Comparison of ENCODE assay signal across 7 cellular contexts in the genomic region with DNA sequence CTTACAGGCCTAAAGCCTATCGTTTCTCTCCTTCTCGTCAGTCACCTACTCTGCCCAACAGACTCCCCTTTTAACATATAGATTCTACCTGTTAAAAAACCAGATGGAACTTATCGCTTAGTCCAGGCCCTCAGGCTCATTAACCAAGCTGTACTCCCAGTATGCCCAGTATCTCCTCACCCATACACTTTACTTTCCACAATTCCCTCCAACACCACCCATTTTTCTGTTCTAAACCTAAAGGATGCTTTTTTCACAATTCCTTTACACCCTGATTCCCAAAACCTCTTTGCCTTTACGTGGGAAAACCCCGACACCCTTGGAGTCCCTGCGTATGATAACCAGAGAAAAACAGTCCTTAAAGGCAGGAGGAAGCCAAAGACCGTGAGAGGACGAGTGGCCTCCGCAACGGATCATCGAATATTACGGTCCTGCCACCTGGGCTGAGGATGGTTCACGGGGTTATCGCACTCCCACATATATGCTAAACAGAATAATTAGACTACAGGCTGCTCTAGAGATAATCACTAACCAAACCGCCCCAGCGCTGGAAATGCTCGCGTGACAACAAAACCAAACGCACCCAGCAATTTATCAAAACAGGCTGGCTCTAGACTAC. TPM values are rescaled to one million over a fixed set of nuclear protein-coding genes. Genes with fewer than 3 reads are reported as not detected.
"Had no signal": no experiment of that assay in that cellular context is flagged by ENCODE, and none has a peak within 500 bp of the region (broad histone marks: within the 10 kb centered on the region; RNA-seq: fewer than 3 reads in every experiment).

No MANE protein-coding gene starts in this region.

RNA-seq across cellular contexts. Expression of a gene that starts 33.5 kb away (rescaled TPM):
- total RNA-seq: LHCN-M2, MCF 10A, PC-9, Peyer's patch, Right ventricle myocardium inferior, RPMI7951, SJCRH30 had no signal
